In the genomic region with DNA sequence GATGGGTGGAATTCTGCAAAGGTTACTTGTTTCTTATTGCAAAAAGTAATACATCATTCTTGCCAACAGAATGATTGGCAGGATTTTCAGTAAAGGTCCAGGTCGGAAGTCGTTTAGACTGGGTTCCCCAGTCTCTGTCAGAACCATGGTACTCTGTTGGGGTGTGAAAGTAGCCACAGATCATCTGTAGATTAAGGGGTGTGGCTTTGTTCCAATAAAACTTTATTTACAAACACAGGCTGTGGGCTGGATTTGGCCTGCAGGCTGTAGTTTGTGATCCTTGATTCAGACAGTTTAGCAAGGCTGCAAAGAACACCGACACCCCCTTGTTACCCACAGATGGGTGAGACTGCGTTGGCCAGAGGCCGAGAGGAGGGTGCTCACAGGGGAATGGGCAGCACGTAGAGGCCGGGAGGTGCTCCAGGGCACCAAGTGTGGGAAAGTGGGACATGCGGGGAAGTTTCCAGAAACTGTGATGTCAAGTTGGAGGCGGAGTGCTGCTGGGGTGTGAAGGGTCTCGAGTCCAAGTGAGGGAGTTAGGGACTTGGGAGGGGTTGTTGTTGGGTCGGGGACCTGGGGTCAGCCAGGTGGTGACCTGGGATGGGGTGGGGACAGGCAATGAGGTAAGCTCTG, we compare ENCODE assay signal across 5 cellular contexts. TPM values are rescaled to one million over a fixed set of nuclear protein-coding genes. Genes with fewer than 3 reads are reported as not detected.
"Had no signal": no experiment of that assay in that cellular context is flagged by ENCODE, and none has a peak within 500 bp of the region (broad histone marks: within the 10 kb centered on the region; RNA-seq: fewer than 3 reads in every experiment).

No MANE protein-coding gene starts in this region.

RNA-seq across cellular contexts. Expression of a gene that starts 18.5 kb away (rescaled TPM):
- total RNA-seq: activated CD4-positive, alpha-beta memory T cell treated with anti-CD3 and anti-CD28 coated beads for 36 hours; activated naive CD8-positive, alpha-beta T cell treated with anti-CD3 and anti-CD28 coated beads for 36 hours; cardiac muscle cell; chondrocyte; T-helper 2 cell treated with Interferon-gamma antibody and Interleukin-4, amounts not matched to agents 100 ng/mL and 5 ng/mL, for 36 hours had no signal
